ENCODE assay signal across 10 cellular contexts in the genomic region with DNA sequence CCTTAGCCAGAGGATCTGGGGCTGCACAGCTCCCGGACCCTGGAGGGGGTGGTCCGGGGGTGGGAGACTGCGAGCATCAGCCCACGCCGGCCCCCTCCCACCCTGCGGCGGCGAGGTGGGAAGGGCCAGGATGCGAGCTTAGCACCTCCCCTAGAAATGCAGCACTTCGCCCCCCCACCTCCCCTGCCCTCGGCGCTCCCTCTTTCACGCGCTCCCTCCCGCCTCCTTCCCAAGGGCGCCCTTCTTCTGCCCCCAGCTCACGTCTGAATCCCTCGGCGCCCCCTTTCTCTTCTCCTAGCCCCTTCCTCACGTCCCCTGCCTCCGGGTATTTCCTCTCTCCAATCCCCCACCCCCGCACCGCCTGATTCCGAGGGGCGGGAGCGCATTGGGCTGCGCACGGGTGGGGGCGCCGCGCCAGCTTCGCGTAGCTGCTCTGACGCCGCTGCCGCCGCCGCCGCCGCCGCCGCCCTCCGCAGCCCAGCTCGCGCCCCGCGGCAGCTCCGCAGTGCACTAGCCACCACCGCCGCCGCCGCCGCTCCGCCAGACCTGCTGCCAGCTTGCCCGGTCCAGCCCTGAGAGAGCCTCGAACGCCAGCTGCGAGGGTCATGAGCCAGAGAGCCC. TPM values are rescaled to one million over a fixed set of nuclear protein-coding genes. Genes with fewer than 3 reads are reported as not detected.
DNase-seq lines count a peak whose midpoint lies in the region; ATAC-seq and TF ChIP-seq lines count a peak whose summit lies in the region.
"Had no signal": no experiment of that assay in that cellular context is flagged by ENCODE, and none has a peak within 500 bp of the region (broad histone marks: within the 10 kb centered on the region; RNA-seq: fewer than 3 reads in every experiment).

A gene with protein sequence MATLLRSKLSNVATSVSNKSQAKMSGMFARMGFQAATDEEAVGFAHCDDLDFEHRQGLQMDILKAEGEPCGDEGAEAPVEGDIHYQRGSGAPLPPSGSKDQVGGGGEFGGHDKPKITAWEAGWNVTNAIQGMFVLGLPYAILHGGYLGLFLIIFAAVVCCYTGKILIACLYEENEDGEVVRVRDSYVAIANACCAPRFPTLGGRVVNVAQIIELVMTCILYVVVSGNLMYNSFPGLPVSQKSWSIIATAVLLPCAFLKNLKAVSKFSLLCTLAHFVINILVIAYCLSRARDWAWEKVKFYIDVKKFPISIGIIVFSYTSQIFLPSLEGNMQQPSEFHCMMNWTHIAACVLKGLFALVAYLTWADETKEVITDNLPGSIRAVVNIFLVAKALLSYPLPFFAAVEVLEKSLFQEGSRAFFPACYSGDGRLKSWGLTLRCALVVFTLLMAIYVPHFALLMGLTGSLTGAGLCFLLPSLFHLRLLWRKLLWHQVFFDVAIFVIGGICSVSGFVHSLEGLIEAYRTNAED (plus strand): TSS at position 505 of the 621 bp plus-strand sequence. CDS start 239 bp downstream, outside the sequence.

- no peak for ATAC-seq in CD8-positive, alpha-beta T cell
- ATAC-seq in naive B cell (ENCODE audit: low read depth in 2 of 2), result no peak
- ATAC-seq in HG03095 (IDR thresholded peaks at IDR 0.05; ENCODE audit: unreplicated experiment), result no peak
- ATAC-seq: heart right ventricle had no signal

- H3K36me3 Mint-ChIP-seq in CD8-positive, alpha-beta T cell, result no peaks in the 10 kb centered on the region
- H3K36me3 Mint-ChIP-seq in activated naive CD4-positive, alpha-beta T cell treated with anti-CD3 and anti-CD28 coated beads, Interleukin-2, amount 50 U/mL, for 24 hours, result no peaks in the 10 kb centered on the region
- peaks cover 2 to 30% of the 10 kb centered on the region in 2 donors for H3K36me3 Mint-ChIP-seq in naive B cell

- no peaks in the 10 kb centered on the region for H3K9me3 ChIP-seq in CD8-positive, alpha-beta T cell (ENCODE audit: low read length)
- no peaks in the 10 kb centered on the region for H3K9me3 ChIP-seq in HEK293 (ENCODE audit: control insufficient read depth, insufficient read depth, low read depth, low read length)
- no peaks in the 10 kb centered on the region for H3K9me3 ChIP-seq in tibial artery
- no peaks in the 10 kb centered on the region for H3K9me3 ChIP-seq in ovary
- H3K9me3 ChIP-seq: heart right ventricle had no signal

- peak within 1 kb of the TSS; percentile 33 for H3K4me3 Mint-ChIP-seq in CD8-positive, alpha-beta T cell
- H3K4me3 Mint-ChIP-seq in activated naive CD4-positive, alpha-beta T cell treated with anti-CD3 and anti-CD28 coated beads, Interleukin-2, amount 50 U/mL, for 24 hours, result peak within 1 kb of the TSS; percentile 53
- peak within 1 kb of the TSS; percentile 50 to 89 (median 76) for H3K4me3 Mint-ChIP-seq in naive B cell

- TF ChIP-seq EP300 in ovary (IDR thresholded peaks at IDR 0.05), result no peak

- CTCF ChIA-PET in CD8-positive, alpha-beta T cell (lab: Charles Lee), result interaction anchor here (1.0 to 4.7 kb wide), 5 partner anchors 8 to 197 kb away, joined by 3 to 24 read pairs (median 4); no protein-coding TSS in a partner anchor
- CTCF ChIA-PET in HEK293 (lab: Yijun Ruan, JAX), result interaction anchor here (0.7 to 1.4 kb wide), 5 partner anchors 19 to 250 kb away, joined by 3 to 7 read pairs (median 3); a partner anchor contains a TSS

- H3K27me3 ChIP-seq in CD8-positive, alpha-beta T cell (ENCODE audit: insufficient read depth, low read length), result peaks cover 45% of the 10 kb centered on the region
- H3K27me3 ChIP-seq in tibial artery (peaks cover 0 to 99% of the 10 kb centered on the region in 2 donors), ovary (no peaks in the 10 kb centered on the region)

- WGBS in ovary, 3 donors, result 1% methylated on average over 27 to 58 of the region's 58 CpGs

- no peaks in the 10 kb centered on the region for H3K9me3 Mint-ChIP-seq in CD8-positive, alpha-beta T cell
- H3K9me3 Mint-ChIP-seq in activated naive CD4-positive, alpha-beta T cell treated with anti-CD3 and anti-CD28 coated beads, Interleukin-2, amount 50 U/mL, for 24 hours, result no peaks in the 10 kb centered on the region
- H3K9me3 Mint-ChIP-seq in naive B cell, result peaks cover 0 to 22% (median 11%) of the 10 kb centered on the region in 7 donors

- H3K27ac ChIP-seq in CD8-positive, alpha-beta T cell (ENCODE audit: low read depth, low read length), result no peak within 1 kb of the TSS
- H3K27ac ChIP-seq in HEK293 (ENCODE audit: extremely low read depth, low read depth, low read length) (no peak within 1 kb of the TSS), tibial artery (no peak within 1 kb of the TSS), ovary (no peak within 1 kb of the TSS)
- H3K27ac ChIP-seq: heart right ventricle had no signal

- TF ChIP-seq POLR2A in ovary (IDR thresholded peaks at IDR 0.05), result no peak

- peaks cover 75% of the 10 kb centered on the region for H3K27me3 Mint-ChIP-seq in CD8-positive, alpha-beta T cell (ENCODE audit: low read depth)
- peaks cover 67% of the 10 kb centered on the region for H3K27me3 Mint-ChIP-seq in activated naive CD4-positive, alpha-beta T cell treated with anti-CD3 and anti-CD28 coated beads, Interleukin-2, amount 50 U/mL, for 24 hours
- H3K27me3 Mint-ChIP-seq in naive B cell, result peaks cover 74 to 98% (median 91%) of the 10 kb centered on the region in 3 donors

- no peak within 1 kb of the TSS for H3K27ac Mint-ChIP-seq in CD8-positive, alpha-beta T cell
- H3K27ac Mint-ChIP-seq in activated naive CD4-positive, alpha-beta T cell treated with anti-CD3 and anti-CD28 coated beads, Interleukin-2, amount 50 U/mL, for 24 hours, result peak within 1 kb of the TSS; percentile 44
- H3K27ac Mint-ChIP-seq in naive B cell, result peak within 1 kb of the TSS in 5 of 6 donors; percentile 39 to 89 (median 58)

- peaks cover 40% of the 10 kb centered on the region for H3K4me1 Mint-ChIP-seq in CD8-positive, alpha-beta T cell (ENCODE audit: low read depth)
- peaks cover 48% of the 10 kb centered on the region for H3K4me1 Mint-ChIP-seq in activated naive CD4-positive, alpha-beta T cell treated with anti-CD3 and anti-CD28 coated beads, Interleukin-2, amount 50 U/mL, for 24 hours
- H3K4me1 Mint-ChIP-seq in naive B cell, result peaks cover 45 to 64% (median 56%) of the 10 kb centered on the region in 3 donors

- intact Hi-C loops in CD8-positive, alpha-beta T cell (cut with DNase I, micrococcal nuclease), result loop anchor here in 1 of 2 experiments (2.0 kb wide), 1 partner anchor 35 kb away; no protein-coding TSS in a partner anchor
- intact Hi-C loops in tibial artery (cut with DNase I; ENCODE audit: low total_unique reads) (loop anchor here (10.0 kb wide), 1 partner anchor 161 kb away; no protein-coding TSS in a partner anchor), ovary (cut with DNase I) (no loop called here)

- H3K36me3 ChIP-seq in CD8-positive, alpha-beta T cell (ENCODE audit: insufficient read depth, low read length), result no peaks in the 10 kb centered on the region
- H3K36me3 ChIP-seq in HEK293 (ENCODE audit: control insufficient read depth in 2 of 2, insufficient read depth in 1 of 2, low read length in 2 of 2), result no peaks in the 10 kb centered on the region
- no peaks in the 10 kb centered on the region for H3K36me3 ChIP-seq in tibial artery
- no peaks in the 10 kb centered on the region for H3K36me3 ChIP-seq in ovary

- no peak within 1 kb of the TSS for H3K4me3 ChIP-seq in CD8-positive, alpha-beta T cell (ENCODE audit: low read depth, low read length)
- H3K4me3 ChIP-seq in HEK293 (ENCODE audit: low read depth, low read length) (peak within 1 kb of the TSS; percentile 7; the same call in 1 of the 2 replicates), tibial artery (no peak within 1 kb of the TSS), ovary (no peak within 1 kb of the TSS)
- H3K4me3 ChIP-seq: heart right ventricle had no signal

- POLR2A ChIA-PET in CD8-positive, alpha-beta T cell (lab: Charles Lee), result no interaction called here
- POLR2A ChIA-PET in HEK293 (lab: Yijun Ruan, JAX), result no interaction called here

- DNase-seq in CD8-positive, alpha-beta T cell, result no peak
- DNase-seq in naive B cell (peak; percentile 7), NCI-H524 treated with DMSO at 0.1 percent for 48 hours (lab: John Stamatoyannopoulos, UW) (no peak), tibial artery (no peak), ovary (no peak)
- DNase-seq: HCEC 1CT, heart right ventricle had no signal

- TF ChIP-seq CTCF in CD8-positive, alpha-beta T cell (IDR thresholded peaks at IDR 0.05), result no peak
- TF ChIP-seq CTCF in HEK293 (tag by site-specific recombination; IDR thresholded peaks at IDR 0.05) (no peak), tibial artery (IDR thresholded peaks at IDR 0.05) (no peak), ovary (IDR thresholded peaks at IDR 0.05) (no peak)

- H3K4me1 ChIP-seq in CD8-positive, alpha-beta T cell (ENCODE audit: insufficient read depth, low read length), result peaks cover 31% of the 10 kb centered on the region
- H3K4me1 ChIP-seq in HEK293 (ENCODE audit: control insufficient read depth, insufficient read depth, low read length) (0 out of 2 replicates have a peak, but pooled peaks cover 3% of the 10 kb centered on the region), tibial artery (peaks cover 0 to 43% (median 33%) of the 10 kb centered on the region in 4 donors), ovary (ENCODE audit: insufficient read depth) (no peaks in the 10 kb centered on the region)

TF ChIP-seq in HEK293, 187 proteins besides CTCF, POLR2A, EP300 and RAD21 (continues in another document):
- TF ChIP-seq, protein P1, sequence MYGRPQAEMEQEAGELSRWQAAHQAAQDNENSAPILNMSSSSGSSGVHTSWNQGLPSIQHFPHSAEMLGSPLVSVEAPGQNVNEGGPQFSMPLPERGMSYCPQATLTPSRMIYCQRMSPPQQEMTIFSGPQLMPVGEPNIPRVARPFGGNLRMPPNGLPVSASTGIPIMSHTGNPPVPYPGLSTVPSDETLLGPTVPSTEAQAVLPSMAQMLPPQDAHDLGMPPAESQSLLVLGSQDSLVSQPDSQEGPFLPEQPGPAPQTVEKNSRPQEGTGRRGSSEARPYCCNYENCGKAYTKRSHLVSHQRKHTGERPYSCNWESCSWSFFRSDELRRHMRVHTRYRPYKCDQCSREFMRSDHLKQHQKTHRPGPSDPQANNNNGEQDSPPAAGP (tag by site-specific recombination; IDR thresholded peaks at IDR 0.05), result peak; percentile 56
- TF ChIP-seq, protein P2, sequence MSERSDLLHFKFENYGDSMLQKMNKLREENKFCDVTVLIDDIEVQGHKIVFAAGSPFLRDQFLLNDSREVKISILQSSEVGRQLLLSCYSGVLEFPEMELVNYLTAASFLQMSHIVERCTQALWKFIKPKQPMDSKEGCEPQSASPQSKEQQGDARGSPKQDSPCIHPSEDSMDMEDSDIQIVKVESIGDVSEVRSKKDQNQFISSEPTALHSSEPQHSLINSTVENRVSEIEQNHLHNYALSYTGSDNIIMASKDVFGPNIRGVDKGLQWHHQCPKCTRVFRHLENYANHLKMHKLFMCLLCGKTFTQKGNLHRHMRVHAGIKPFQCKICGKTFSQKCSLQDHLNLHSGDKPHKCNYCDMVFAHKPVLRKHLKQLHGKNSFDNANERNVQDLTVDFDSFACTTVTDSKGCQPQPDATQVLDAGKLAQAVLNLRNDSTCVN (tag by site-specific recombination; optimal IDR thresholded peaks at IDR 0.05), result peak; percentile 36
- TF ChIP-seq ZFHX2 (tag by site-specific recombination; conservative IDR thresholded peaks at IDR 0.05) (peak; percentile 93), ZNF19 (tag by site-specific recombination; IDR thresholded peaks at IDR 0.05; ENCODE audit: low read depth) (no peak)

RNA-seq across cellular contexts. Expression of the gene that starts here (rescaled TPM):
- under 1 TPM in 1 of 2 experiments, not detected in 1; 0.16 TPM for total RNA-seq in CD8-positive, alpha-beta T cell
- not detected for polyA plus RNA-seq in naive B cell (ENCODE audit: low read depth in 6 of 6)
- total RNA-seq in ovary, result not detected
- not detected for polyA plus RNA-seq in ovary
- total RNA-seq: heart right ventricle had no signal
- polyA plus RNA-seq: heart right ventricle had no signal

Comparison
In these comparisons a context has a peak if more than half of its experiments do, and no peak if none do; other contexts are left out.
1. Peak in DNase-seq in naive B cell; RNA of the gene not detected or under 1 TPM.